In genomic region chr17:47205419-47205963, GRCh38 we compare ENCODE assay signal across 1 cellular context.
TF ChIP-seq lines count a peak whose summit lies in the region.

No MANE protein-coding gene starts in this region.

TF ChIP-seq in GM12878, 131 proteins besides CTCF, POLR2A, EP300 and RAD21 (continued from another document and continues in another):
- TF ChIP-seq MLLT1 (IDR thresholded peaks at IDR 0.05) = peak; percentile 50
- no peak for TF ChIP-seq GABPA (IDR thresholded peaks at IDR 0.05; ENCODE audit: low read depth)
- TF ChIP-seq ASH2L (IDR thresholded peaks at IDR 0.05; ENCODE audit: borderline replicate concordance, low read depth) = 0 out of 2 replicates have a peak, but pooled peaks have one; percentile 47
- peak; percentile 20 for TF ChIP-seq KLF5 (IDR thresholded peaks at IDR 0.05; ENCODE audit: partially characterized antibody)
- TF ChIP-seq FOXK2 (IDR thresholded peaks at IDR 0.05) = no peak
- peak; percentile 90 for TF ChIP-seq IKZF1 (conservative IDR thresholded peaks at IDR 0.05)
- no peak for TF ChIP-seq EGR1 (IDR thresholded peaks at IDR 0.05; ENCODE audit: borderline replicate concordance in 1 of 2, low read depth in 2 of 2, low read length in 2 of 2)
- no peak for TF ChIP-seq BACH1 (IDR thresholded peaks at IDR 0.05; ENCODE audit: borderline replicate concordance)
- no peak for TF ChIP-seq WRNIP1 (IDR thresholded peaks at IDR 0.05; ENCODE audit: borderline replicate concordance, low read depth, low read length)
- no peak for TF ChIP-seq SRF (IDR thresholded peaks at IDR 0.05; ENCODE audit: low read depth in 2 of 2, low read length in 2 of 2)
- TF ChIP-seq MTA2 (IDR thresholded peaks at IDR 0.05; ENCODE audit: low read depth) = 0 out of 2 replicates have a peak, but pooled peaks have one; percentile 47
- TF ChIP-seq MEF2A (IDR thresholded peaks at IDR 0.05; ENCODE audit: insufficient read depth, low read depth, low read length) = no peak
- no peak; the same call in 1 of the 2 replicates for TF ChIP-seq CREB1 (IDR thresholded peaks at IDR 0.05; ENCODE audit: low read depth)
- TF ChIP-seq E4F1 (IDR thresholded peaks at IDR 0.05; ENCODE audit: borderline replicate concordance, partially characterized antibody) = no peak
- no peak for TF ChIP-seq NRF1 (conservative IDR thresholded peaks at IDR 0.05; ENCODE audit: low read depth, low read length)
- no peak for TF ChIP-seq FOS (IDR thresholded peaks at IDR 0.05; ENCODE audit: borderline replicate concordance, extremely low read depth, insufficient read length)
- no peak for TF ChIP-seq MXI1 (IDR thresholded peaks at IDR 0.05; ENCODE audit: low read depth, low read length)
- no peak for TF ChIP-seq KAT2A (conservative IDR thresholded peaks at IDR 0.05; ENCODE audit: control insufficient read depth, low read depth, low read length)
- TF ChIP-seq TAF1 (IDR thresholded peaks at IDR 0.05; ENCODE audit: borderline replicate concordance, low read depth, low read length) = no peak; the same call in 1 of the 2 replicates
- 0 out of 2 replicates have a peak, but pooled peaks have one; percentile 1 for TF ChIP-seq SMARCA5 (IDR thresholded peaks at IDR 0.05)
- TF ChIP-seq TCF3 (IDR thresholded peaks at IDR 0.05; ENCODE audit: borderline replicate concordance, insufficient read depth, low read depth, low read length) = 0 out of 2 replicates have a peak, but pooled peaks have one; percentile 26
- no peak for TF ChIP-seq NR2C2 (IDR thresholded peaks at IDR 0.05; ENCODE audit: borderline replicate concordance, control insufficient read depth, insufficient read length, low read depth)
- TF ChIP-seq ZNF274 (IDR thresholded peaks at IDR 0.05; ENCODE audit: insufficient read depth, insufficient read length) = no peak
- no peak for TF ChIP-seq IRF4 (IDR thresholded peaks at IDR 0.05; ENCODE audit: low read depth, low read length)
- TF ChIP-seq YBX1 (IDR thresholded peaks at IDR 0.05) = no peak
- no peak for TF ChIP-seq SIX5 (IDR thresholded peaks at IDR 0.05; ENCODE audit: low read depth, low read length, severe bottlenecking)
- TF ChIP-seq RFX5 (IDR thresholded peaks at IDR 0.05; ENCODE audit: low read depth, low read length) = no peak
- no peak for TF ChIP-seq HSF1 (IDR thresholded peaks at IDR 0.05; ENCODE audit: low read depth, low read length)
- no peak for TF ChIP-seq ZNF592 (IDR thresholded peaks at IDR 0.05)
- TF ChIP-seq SREBF1 (IDR thresholded peaks at IDR 0.05; ENCODE audit: low read length) = no peak
- no peak for TF ChIP-seq ESRRA (IDR thresholded peaks at IDR 0.05; ENCODE audit: low read length)
- no peak for TF ChIP-seq ZNF24 (IDR thresholded peaks at IDR 0.05)
- TF ChIP-seq RELA (IDR thresholded peaks at IDR 0.05; ENCODE audit: borderline replicate concordance, partially characterized antibody) = no peak
- no peak for TF ChIP-seq TARDBP (IDR thresholded peaks at IDR 0.05; ENCODE audit: borderline replicate concordance)
- peak; percentile 86 for TF ChIP-seq ZNF687 (IDR thresholded peaks at IDR 0.05)
- no peak for TF ChIP-seq ZNF207 (IDR thresholded peaks at IDR 0.05; ENCODE audit: borderline replicate concordance)
- TF ChIP-seq ZNF622 (IDR thresholded peaks at IDR 0.05) = no peak
- peak; percentile 76; the same call in 1 of the 2 replicates for TF ChIP-seq HDGF (IDR thresholded peaks at IDR 0.05)
- TF ChIP-seq ZNF384 (IDR thresholded peaks at IDR 0.05; ENCODE audit: borderline replicate concordance, low read depth, low read length) = peak; percentile 49; the same call in 1 of the 2 replicates
- no peak for TF ChIP-seq SMC3 (IDR thresholded peaks at IDR 0.05; ENCODE audit: borderline replicate concordance, low read length)
- no peak for TF ChIP-seq PML (IDR thresholded peaks at IDR 0.05; ENCODE audit: low read length)
- peak; percentile 43 to 59; a peak in 1 of 4 replicates for TF ChIP-seq BHLHE40 (IDR thresholded peaks at IDR 0.05; ENCODE audit: borderline replicate concordance in 1 of 2, low read depth in 2 of 2, low read length in 1 of 2)
- TF ChIP-seq EED (IDR thresholded peaks at IDR 0.05; ENCODE audit: low read depth) = peak; percentile 96
- TF ChIP-seq E2F4 (IDR thresholded peaks at IDR 0.05; ENCODE audit: low read depth, low read length) = no peak
- TF ChIP-seq IKZF2 (IDR thresholded peaks at IDR 0.05) = peak; percentile 91
- TF ChIP-seq ELK1 (IDR thresholded peaks at IDR 0.05; ENCODE audit: low read depth, low read length) = no peak
- TF ChIP-seq USF1 (IDR thresholded peaks at IDR 0.05; ENCODE audit: borderline replicate concordance, extremely low read length, insufficient read depth, low read depth, low read length) = no peak
- TF ChIP-seq STAT3 (IDR thresholded peaks at IDR 0.05; ENCODE audit: low read depth, low read length) = no peak
- TF ChIP-seq PAX5 (IDR thresholded peaks at IDR 0.05; ENCODE audit: borderline replicate concordance, low read depth, low read length) = peak; percentile 85
- TF ChIP-seq CBX3 (IDR thresholded peaks at IDR 0.05; ENCODE audit: borderline replicate concordance, low read depth) = no peak
- TF ChIP-seq MYC (IDR thresholded peaks at IDR 0.05; ENCODE audit: insufficient read depth, insufficient read length, insufficient replicate concordance, low read length, severe bottlenecking) = peak; percentile 49
- TF ChIP-seq SPI1 (IDR thresholded peaks at IDR 0.05; ENCODE audit: borderline replicate concordance, insufficient read depth, low read depth, low read length) = no peak
- TF ChIP-seq CHD1 (IDR thresholded peaks at IDR 0.05; ENCODE audit: low read depth, low read length) = no peak
- TF ChIP-seq GATAD2B (conservative IDR thresholded peaks at IDR 0.05; ENCODE audit: low read depth) = peak; percentile 40; the same call in 1 of the 2 replicates
